Comparison of ENCODE assay signal across 16 cellular contexts in the genomic region with DNA sequence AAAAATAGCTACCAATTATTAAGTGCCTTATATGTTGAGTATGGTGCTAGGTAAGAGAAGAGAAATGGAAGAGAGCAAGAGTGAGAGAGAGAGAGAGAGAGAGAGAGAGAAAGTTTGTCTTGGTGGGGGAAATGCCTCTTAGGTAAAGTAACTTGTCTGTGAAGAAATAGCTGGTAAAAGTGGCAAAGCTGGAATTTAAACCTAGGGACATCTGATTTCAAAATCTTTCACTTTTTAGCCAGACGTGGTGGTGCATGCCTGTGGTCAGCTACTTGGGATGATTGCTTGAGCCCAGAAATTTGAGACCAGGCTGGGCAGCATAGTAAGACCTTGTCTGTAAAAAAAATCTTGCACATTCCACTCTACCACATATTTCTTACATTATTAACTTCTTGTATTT. TPM values are rescaled to one million over a fixed set of nuclear protein-coding genes. Genes with fewer than 3 reads are reported as not detected.
DNase-seq lines count a peak whose midpoint lies in the region; ATAC-seq and TF ChIP-seq lines count a peak whose summit lies in the region.
"Had no signal": no experiment of that assay in that cellular context is flagged by ENCODE, and none has a peak within 500 bp of the region (broad histone marks: within the 10 kb centered on the region; RNA-seq: fewer than 3 reads in every experiment).

No MANE protein-coding gene starts in this region.

- H3K4me1 ChIP-seq in left lung = no peaks in the 10 kb centered on the region
- no peaks in the 10 kb centered on the region for H3K4me1 ChIP-seq in mesendoderm (ENCODE audit: control insufficient read depth, low read depth, low read length)

- WGBS in mesendoderm (ENCODE audit: extremely low coverage, insufficient coverage, low lambda C conversion rate) = no CpG with 5 or more reads among the region's 1 CpG

- H2BK120ac ChIP-seq in mesendoderm (ENCODE audit: low read depth, low read length) = no peak overlapping the region

- DNase-seq in AG10803 (ENCODE audit: low read depth) (peak; percentile 99), LHCN-M2 (ENCODE audit: low read depth) (peak; percentile 95), cardiac fibroblast (ENCODE audit: low read depth in 2 of 2) (peak; percentile 95 to 97), left lung (no peak), mesendoderm (no peak), NCI-H2171 (lab: John Stamatoyannopoulos, UW) (no peak)
- DNase-seq: activated CD8-positive, alpha-beta memory T cell treated with anti-CD3 and anti-CD28 coated beads, Interleukin-2, amount 50 U/mL, for 4 hours; C1 segment of cervical spinal cord; immature natural killer cell; Kasumi-1; NCI-H345; nephron progenitor cell; stimulated activated CD8-positive, alpha-beta memory T cell treated with anti-CD3 and anti-CD28 coated beads, Interleukin-4, amount 100 ng/mL, for 48 hours had no signal

- H3K18ac ChIP-seq in mesendoderm (ENCODE audit: low read length) = no peak overlapping the region

- H3K27ac ChIP-seq in left lung (no peak overlapping the region), mesendoderm (ENCODE audit: low read depth, low read length) (no peak overlapping the region)
- H3K27ac ChIP-seq: ascending aorta had no signal

- H3K9ac ChIP-seq in mesendoderm (ENCODE audit: low read length) = no peak overlapping the region

- H3K79me2 ChIP-seq in mesendoderm (ENCODE audit: control insufficient read depth, insufficient read depth, low read length) = no peaks in the 10 kb centered on the region

- no peak overlapping the region for H2BK15ac ChIP-seq in mesendoderm (replicated peaks; ENCODE audit: low read depth)

- H4K5ac ChIP-seq in mesendoderm (ENCODE audit: low read length) = no peak overlapping the region

- H3K9me3 ChIP-seq in left lung = no peaks in the 10 kb centered on the region
- H3K9me3 ChIP-seq: ascending aorta had no signal

- no peak overlapping the region for H3K23ac ChIP-seq in mesendoderm (ENCODE audit: low read length)

- TF ChIP-seq CTCF in AG10803 (conservative IDR thresholded peaks at IDR 0.05; ENCODE audit: low read length) (no peak), cardiac fibroblast (IDR thresholded peaks at IDR 0.05; ENCODE audit: low read depth, low read length) (no peak), left lung (IDR thresholded peaks at IDR 0.05) (no peak)

- no peak overlapping the region for H3K4me2 ChIP-seq in mesendoderm (ENCODE audit: low read length)

- intact Hi-C loops in left lung (cut with DNase I) = no loop called here

- ATAC-seq in left lung = peak; percentile 72
- no peak for ATAC-seq in HG02970 (IDR thresholded peaks at IDR 0.05; ENCODE audit: low FRiP score, unreplicated experiment)
- ATAC-seq in HG03432 (IDR thresholded peaks at IDR 0.05; ENCODE audit: unreplicated experiment) = no peak

- H3K56ac ChIP-seq in mesendoderm (ENCODE audit: low read length) = no peak overlapping the region

- no peak overlapping the region for H3K4me3 ChIP-seq in AG10803 (ENCODE audit: low read length)
- no peak overlapping the region for H3K4me3 ChIP-seq in cardiac fibroblast (replicated peaks in 1 of 2; ENCODE audit: low read depth in 2 of 2, low read length in 2 of 2)
- H3K4me3 ChIP-seq in left lung = no peak overlapping the region
- no peak overlapping the region for H3K4me3 ChIP-seq in mesendoderm (ENCODE audit: low read length)
- H3K4me3 ChIP-seq: ascending aorta had no signal

- H2AK5ac ChIP-seq in mesendoderm (ENCODE audit: low read length) = no peak overlapping the region

- no peaks in the 10 kb centered on the region for H3K27me3 ChIP-seq in left lung
- H3K27me3 ChIP-seq in mesendoderm (ENCODE audit: insufficient read depth, low read length, poor library complexity) = no peaks in the 10 kb centered on the region
- H3K27me3 ChIP-seq: ascending aorta had no signal

- H2BK5ac ChIP-seq in mesendoderm (ENCODE audit: low read length) = no peak overlapping the region

- no peak overlapping the region for H3K4ac ChIP-seq in mesendoderm (ENCODE audit: low read depth, low read length)

- no peak overlapping the region for H4K8ac ChIP-seq in mesendoderm (ENCODE audit: low read depth, low read length)

- no peaks in the 10 kb centered on the region for H3K79me1 ChIP-seq in mesendoderm (ENCODE audit: low read length)

- H3K36me3 ChIP-seq in left lung (no peaks in the 10 kb centered on the region), mesendoderm (ENCODE audit: control insufficient read depth, insufficient read depth, low read length) (no peaks in the 10 kb centered on the region)
- H3K36me3 ChIP-seq: ascending aorta had no signal

RNA-seq across cellular contexts. Expression of a gene that starts 23.0 kb away (rescaled TPM):
- 21.7 and 24.2 TPM in 2 replicates for total RNA-seq in LHCN-M2 (2014; rRNA removed)
- polyA plus RNA-seq in LHCN-M2 (2012) = 15.5 TPM
- 10 to 100 TPM; 17.3 to 18.7 TPM for total RNA-seq in left lung
- 20.0 TPM for polyA plus RNA-seq in mesendoderm (2013, experiment 1 of 2)
- 20.5 TPM for polyA plus RNA-seq in mesendoderm (2013, experiment 2 of 2)

Comparison
In these comparisons a context has a peak if more than half of its experiments do, and no peak if none do; other contexts are left out.
1. DNase-seq: peak in AG10803 (single experiment), LHCN-M2 (single experiment) and cardiac fibroblast (2 of 2); none in left lung (0 of 2), mesendoderm (single experiment) and NCI-H2171 (single experiment).